13 cellular contexts compared by ENCODE assay signal in the genomic region with DNA sequence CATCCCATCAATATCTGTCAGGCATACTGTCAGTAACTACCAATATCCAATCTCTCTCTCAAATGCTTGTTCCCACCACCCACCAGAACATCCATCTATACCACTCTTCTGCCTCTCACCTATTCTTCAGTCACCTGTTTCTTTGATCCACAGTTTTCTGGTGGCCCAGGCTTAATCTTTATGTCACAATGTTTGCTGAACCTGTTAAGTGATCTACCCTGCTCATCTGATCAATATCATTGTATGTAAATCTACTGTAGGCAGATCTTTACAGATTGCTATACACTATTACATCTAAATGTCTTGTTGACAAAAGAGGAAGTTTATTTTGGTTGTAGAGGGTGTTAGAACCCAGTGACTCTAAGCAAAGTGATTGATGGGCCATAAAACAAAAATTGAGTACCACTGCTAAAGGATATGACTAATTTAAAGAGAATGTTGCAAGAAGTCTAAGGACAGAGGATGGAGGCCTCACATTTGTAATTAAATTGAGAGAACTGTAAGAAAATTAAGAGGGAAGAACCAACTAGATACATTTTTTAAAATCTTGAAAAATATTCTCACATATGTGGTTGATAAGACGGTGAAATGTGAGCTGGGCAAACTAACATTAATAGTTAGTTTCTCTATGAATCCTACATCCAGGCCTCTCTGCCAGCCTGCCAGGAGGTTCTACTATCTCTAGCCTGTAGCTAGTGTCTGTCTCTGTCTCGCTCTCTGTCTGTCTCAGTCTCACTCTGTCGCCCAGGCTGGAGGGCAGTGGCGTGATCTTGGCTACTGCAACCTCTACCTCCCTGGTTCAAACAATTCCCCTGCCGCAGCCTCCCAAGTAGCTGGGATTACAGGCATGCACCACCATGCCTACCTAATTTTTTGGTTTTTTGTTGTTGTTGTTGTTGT. TPM values are rescaled to one million over a fixed set of nuclear protein-coding genes. Genes with fewer than 3 reads are reported as not detected.
DNase-seq lines count a peak whose midpoint lies in the region; FAIRE-seq and TF ChIP-seq lines count a peak whose summit lies in the region.
"Had no signal": no experiment of that assay in that cellular context is flagged by ENCODE, and none has a peak within 500 bp of the region (broad histone marks: within the 10 kb centered on the region; RNA-seq: fewer than 3 reads in every experiment).

No MANE protein-coding gene starts in this region.

- no TSS peak for BruUV-seq in MCF 10A (replicated peaks; lab: Mats Ljungman, UMichigan)
- no TSS peak for BruUV-seq in mammary epithelial cell (replicated peaks; lab: Mats Ljungman, UMichigan)
- no TSS peak for BruUV-seq in PC-9 (replicated peaks; lab: Mats Ljungman, UMichigan)

- FAIRE-seq in urothelium cell line (lab: Jason Lieb, UNC), result no peak

- H3K27me3 ChIP-seq in mammary epithelial cell (ENCODE audit: insufficient read depth, low read length) (no peaks in the 10 kb centered on the region), PC-9 (ENCODE audit: insufficient read depth, low read depth) (no peaks in the 10 kb centered on the region)
- H3K27me3 ChIP-seq: hepatocyte had no signal

- H3K4me2 ChIP-seq in mammary epithelial cell (ENCODE audit: insufficient read depth, low read depth, low read length), result no peak overlapping the region
- no peak overlapping the region for H3K4me2 ChIP-seq in PC-9
- H3K4me2 ChIP-seq: hepatocyte had no signal

- intact Hi-C loops in MCF 10A (cut with micrococcal nuclease), result no loop called here
- intact Hi-C loops in mammary epithelial cell (cut with micrococcal nuclease), result no loop called here
- intact Hi-C loops in PC-9 (cut with micrococcal nuclease; ENCODE audit: unreplicated experiment), result no loop called here

- peak; percentile 51 for DNase-seq in MCF 10A (ENCODE audit: unreplicated experiment)
- no peak for DNase-seq in mammary epithelial cell
- no peak for DNase-seq in PC-9
- no peak for DNase-seq in epithelial cell of prostate (ENCODE audit: low read depth, low spot score)
- peak; percentile 27 for DNase-seq in urothelium cell line (ENCODE audit: low spot score)
- no peak for DNase-seq in NCI-H526 treated with DMSO at 0.1 percent for 48 hours (lab: John Stamatoyannopoulos, UW)
- DNase-seq in activated naive CD4-positive, alpha-beta T cell treated with anti-CD3 and anti-CD28 coated beads, Interleukin-2, amount 10 ng/mL, durations not matched to agents 7 days and 5 days, result no peak
- no peak for DNase-seq in NCI-H69 (lab: John Stamatoyannopoulos, UW)
- DNase-seq: midbrain, NCI-H1436, OCI-M1, right cardiac atrium had no signal

- H3K9me3 ChIP-seq in mammary epithelial cell (replicated peaks; ENCODE audit: insufficient read depth, low read length), result no peaks in the 10 kb centered on the region
- no peaks in the 10 kb centered on the region for H3K9me3 ChIP-seq in PC-9 (ENCODE audit: insufficient read depth, low read depth)

- no peaks in the 10 kb centered on the region for H3K36me3 Mint-ChIP-seq in MCF 10A (ENCODE audit: insufficient read depth, unreplicated experiment)
- peaks cover 9% of the 10 kb centered on the region for H3K36me3 Mint-ChIP-seq in activated naive CD4-positive, alpha-beta T cell treated with anti-CD3 and anti-CD28 coated beads, Interleukin-2, amount 10 ng/mL, durations not matched to agents 7 days and 5 days

- H3K36me3 ChIP-seq in mammary epithelial cell (ENCODE audit: insufficient read depth, low read length) (no peaks in the 10 kb centered on the region), PC-9 (ENCODE audit: low read depth) (no peaks in the 10 kb centered on the region)

- 67% methylated on average over 4 of the region's 5 CpGs for WGBS in mammary epithelial cell (ENCODE audit: low coverage, missing lambda C conversion rate)

- in situ Hi-C loops in mammary epithelial cell (cut with MboI; ENCODE audit: low sequenced_read_pairs in 2 of 2), result no loop called here

- H3K4me1 ChIP-seq in mammary epithelial cell (ENCODE audit: insufficient read depth, low read length) (peaks cover 37% of the 10 kb centered on the region), PC-9 (replicated peaks; ENCODE audit: insufficient read depth) (peaks cover 37% of the 10 kb centered on the region)

- H2AFZ ChIP-seq in mammary epithelial cell (ENCODE audit: low read depth, low read length), result no peak overlapping the region
- no peak overlapping the region for H2AFZ ChIP-seq in PC-9
- H2AFZ ChIP-seq: hepatocyte had no signal

- no peak overlapping the region for H3K4me3 ChIP-seq in mammary epithelial cell (replicated peaks in 1 of 3; ENCODE audit: insufficient read depth in 1 of 3, low read depth in 2 of 3, low read length in 3 of 3)
- no peak overlapping the region for H3K4me3 ChIP-seq in PC-9
- H3K4me3 ChIP-seq: hepatocyte had no signal

- no peaks in the 10 kb centered on the region for H3F3A ChIP-seq in PC-9 (ENCODE audit: insufficient read depth, low read depth)

- CTCF ChIA-PET in MCF 10A (lab: Yijun Ruan, JAX), result interaction anchor here (0.6 to 1.7 kb wide), 6 partner anchors 19 to 602 kb away, joined by 3 to 4 read pairs (median 3); no protein-coding TSS in a partner anchor
- CTCF ChIA-PET in mammary epithelial cell (lab: Charles Lee; ENCODE audit: low non-redundant PET), result no interaction called here
- CTCF ChIA-PET in PC-9 (lab: Charles Lee), result no interaction called here
- CTCF ChIA-PET in activated naive CD4-positive, alpha-beta T cell treated with anti-CD3 and anti-CD28 coated beads, Interleukin-2, amount 10 ng/mL, durations not matched to agents 7 days and 5 days (lab: Charles Lee), result interaction anchor here (0.8 to 1.0 kb wide), 2 partner anchors 17 to 31 kb away, joined by 3 read pairs; no protein-coding TSS in a partner anchor

- peak overlapping the region; percentile 8 for H3K27ac Mint-ChIP-seq in MCF 10A (ENCODE audit: low read depth, unreplicated experiment)
- H3K27ac Mint-ChIP-seq in activated naive CD4-positive, alpha-beta T cell treated with anti-CD3 and anti-CD28 coated beads, Interleukin-2, amount 10 ng/mL, durations not matched to agents 7 days and 5 days, result no peak overlapping the region

- TF ChIP-seq CTCF in MCF 10A (IDR thresholded peaks at IDR 0.05; ENCODE audit: unreplicated experiment) (no peak), mammary epithelial cell (conservative IDR thresholded peaks at IDR 0.05 in 1 of 2, IDR thresholded peaks at IDR 0.05 in 1 of 2; ENCODE audit: extremely low read depth in 1 of 2, insufficient read depth in 1 of 2, low read depth in 1 of 2, low read length in 2 of 2) (no peak), PC-9 (conservative IDR thresholded peaks at IDR 0.05) (no peak)

- H4K20me1 ChIP-seq in mammary epithelial cell (ENCODE audit: insufficient read depth, low read length), result no peaks in the 10 kb centered on the region
- no peaks in the 10 kb centered on the region for H4K20me1 ChIP-seq in PC-9 (ENCODE audit: insufficient read depth)

- peaks cover 39% of the 10 kb centered on the region for H3K4me1 Mint-ChIP-seq in MCF 10A (ENCODE audit: insufficient read depth, unreplicated experiment)
- peaks cover 18% of the 10 kb centered on the region for H3K4me1 Mint-ChIP-seq in activated naive CD4-positive, alpha-beta T cell treated with anti-CD3 and anti-CD28 coated beads, Interleukin-2, amount 10 ng/mL, durations not matched to agents 7 days and 5 days

- dilution Hi-C loops in mammary epithelial cell (cut with HindIII; ENCODE audit: low sequenced_read_pairs), result no loop called here

- H3K9me3 Mint-ChIP-seq in MCF 10A (ENCODE audit: unreplicated experiment), result no peaks in the 10 kb centered on the region
- no peaks in the 10 kb centered on the region for H3K9me3 Mint-ChIP-seq in activated naive CD4-positive, alpha-beta T cell treated with anti-CD3 and anti-CD28 coated beads, Interleukin-2, amount 10 ng/mL, durations not matched to agents 7 days and 5 days

- POLR2A ChIA-PET in MCF 10A (lab: Yijun Ruan, JAX) (interaction anchor here (0.6 to 18.4 kb wide), 6 partner anchors 10 to 140 kb away, joined by 3 to 247 read pairs (median 4); partner anchors contain the start of gene EGLN1), PC-9 (lab: Charles Lee; ENCODE audit: unreplicated experiment) (no interaction called here)

- H3K4me3 Mint-ChIP-seq in MCF 10A (ENCODE audit: unreplicated experiment), result no peak overlapping the region
- H3K4me3 Mint-ChIP-seq in activated naive CD4-positive, alpha-beta T cell treated with anti-CD3 and anti-CD28 coated beads, Interleukin-2, amount 10 ng/mL, durations not matched to agents 7 days and 5 days, result no peak overlapping the region

- H3K79me2 ChIP-seq in mammary epithelial cell (ENCODE audit: insufficient read depth, low read length) (peaks cover 91% of the 10 kb centered on the region), PC-9 (ENCODE audit: low read depth) (peaks cover 55% of the 10 kb centered on the region)

- no peak overlapping the region for H3K9ac ChIP-seq in mammary epithelial cell (ENCODE audit: insufficient read depth, low read length)

- H3K27me3 Mint-ChIP-seq in MCF 10A (ENCODE audit: insufficient read depth, unreplicated experiment), result no peaks in the 10 kb centered on the region
- no peaks in the 10 kb centered on the region for H3K27me3 Mint-ChIP-seq in activated naive CD4-positive, alpha-beta T cell treated with anti-CD3 and anti-CD28 coated beads, Interleukin-2, amount 10 ng/mL, durations not matched to agents 7 days and 5 days

- no peak overlapping the region for H3K27ac ChIP-seq in mammary epithelial cell (ENCODE audit: insufficient read depth, low read depth, low read length)
- H3K27ac ChIP-seq in PC-9, result peak overlapping the region; percentile 4; the same call in 1 of the 2 replicates
- H3K27ac ChIP-seq in epithelial cell of prostate, result peak overlapping the region; percentile 40
- H3K27ac ChIP-seq: hepatocyte had no signal

- H3K9me2 ChIP-seq in PC-9 (ENCODE audit: insufficient read depth), result no peaks in the 10 kb centered on the region

RNA-seq across cellular contexts. Expression of gene EGLN1, which starts 34.1 kb away (rescaled TPM):
- total RNA-seq in MCF 10A (2022) (67.3 and 68.8 TPM in 2 replicates), mammary epithelial cell (10 to 100 TPM; 18.5 to 24.0 TPM), PC-9 (2021) (10.9 and 18.8 TPM in 2 replicates)
- 15.8 TPM for polyA plus RNA-seq in mammary epithelial cell
- 57.5 TPM for polyA minus RNA-seq in mammary epithelial cell

RNA-seq across cellular contexts. Expression of gene SPRTN, which starts 49.9 kb away (rescaled TPM):
- 30.4 and 36.9 TPM in 2 replicates for total RNA-seq in MCF 10A (2022)
- total RNA-seq in mammary epithelial cell, result 10 to 100 TPM; 17.1 to 24.3 TPM
- polyA plus RNA-seq in mammary epithelial cell, result 13.9 TPM
- polyA minus RNA-seq in mammary epithelial cell, result 4.8 TPM
- total RNA-seq in PC-9 (2021), result 14.6 and 16.7 TPM in 2 replicates

RNA-seq across cellular contexts. Expression of gene EXOC8, which starts 50.4 kb away (rescaled TPM):
- total RNA-seq in MCF 10A (2022) (24.0 and 28.5 TPM in 2 replicates), mammary epithelial cell (10 to 100 TPM; 12.7 to 16.5 TPM), PC-9 (2021) (11.2 and 12.1 TPM in 2 replicates)
- polyA plus RNA-seq in mammary epithelial cell, result 4.7 TPM
- 13.6 TPM for polyA minus RNA-seq in mammary epithelial cell

Comparison
In these comparisons a context has a peak if more than half of its experiments do, and no peak if none do; other contexts are left out.
1. DNase-seq: peak in MCF 10A (single experiment) and urothelium cell line (single experiment); none in mammary epithelial cell (single experiment), PC-9 (0 of 2), epithelial cell of prostate (single experiment), NCI-H526 treated with DMSO at 0.1 percent for 48 hours (single experiment), activated naive CD4-positive, alpha-beta T cell treated with anti-CD3 and anti-CD28 coated beads, Interleukin-2, amount 10 ng/mL, durations not matched to agents 7 days and 5 days (single experiment) and NCI-H69 (single experiment).
2. CTCF ChIA-PET loops: an anchor here in MCF 10A (0.6 to 1.7 kb wide) and activated naive CD4-positive, alpha-beta T cell treated with anti-CD3 and anti-CD28 coated beads, Interleukin-2, amount 10 ng/mL, durations not matched to agents 7 days and 5 days (0.8 to 1.0 kb wide); none called in mammary epithelial cell and PC-9.